Comparison of ENCODE assay signal across 8 cellular contexts in genomic region chr7:89002942-89003618, GRCh38.
DNase-seq lines count a peak whose midpoint lies in the region; ATAC-seq and TF ChIP-seq lines count a peak whose summit lies in the region.

No MANE protein-coding gene starts in this region.

- H3K4me1 ChIP-seq in heart right ventricle (peaks cover 0 to 8% (median 0%) of the 10 kb centered on the region in 9 donors), thoracic aorta (ENCODE audit: control insufficient read depth in 1 of 2, low read depth in 2 of 2) (peaks cover 0 to 3% of the 10 kb centered on the region in 2 donors), gastrocnemius medialis (no peaks in the 10 kb centered on the region)

- H3K9me3 ChIP-seq in heart right ventricle (no peaks in the 10 kb centered on the region), thoracic aorta (no peaks in the 10 kb centered on the region), gastrocnemius medialis (no peaks in the 10 kb centered on the region)

- peak overlapping the region; percentile 72 for H3K4me3 Mint-ChIP-seq in central memory CD8-positive, alpha-beta T cell

- H3K27me3 Mint-ChIP-seq in central memory CD8-positive, alpha-beta T cell: no peaks in the 10 kb centered on the region

- TF ChIP-seq POLR2A in gastrocnemius medialis (IDR thresholded peaks at IDR 0.05): no peak

- peaks cover 1% of the 10 kb centered on the region for H3K36me3 Mint-ChIP-seq in central memory CD8-positive, alpha-beta T cell (ENCODE audit: insufficient read depth)

- H3K4me3 ChIP-seq in heart right ventricle (peak overlapping the region in 7 of 10 donors; percentile 7 to 42 (median 35)), thoracic aorta (peak overlapping the region; percentile 53), gastrocnemius medialis (no peak overlapping the region)

- H3K9me3 Mint-ChIP-seq in central memory CD8-positive, alpha-beta T cell: peaks cover 2% of the 10 kb centered on the region

- peak overlapping the region; percentile 74 for H3K27ac Mint-ChIP-seq in central memory CD8-positive, alpha-beta T cell (ENCODE audit: low read depth)

- peaks cover 9% of the 10 kb centered on the region for H3K4me1 Mint-ChIP-seq in central memory CD8-positive, alpha-beta T cell

- intact Hi-C loops in heart right ventricle (cut with DNase I): no loop called here
- intact Hi-C loops in cardiac septum (cut with DNase I): no loop called here
- intact Hi-C loops in gastrocnemius medialis (cut with DNase I; ENCODE audit: low total_unique reads): no loop called here

- ATAC-seq in heart right ventricle (no peak), HG03135 (IDR thresholded peaks at IDR 0.05; ENCODE audit: unreplicated experiment) (peak; percentile 77), thoracic aorta (ENCODE audit: insufficient number of reproducible peaks, low FRiP score, low read depth) (no peak), gastrocnemius medialis (no peak)
- no peak for ATAC-seq in central memory CD8-positive, alpha-beta T cell (replicated peaks; ENCODE audit: extremely low read depth, poor library complexity, severe bottlenecking)

- DNase-seq in heart right ventricle (no peak), cardiac septum (ENCODE audit: low spot score) (no peak), thoracic aorta (ENCODE audit: low spot score) (no peak), SIG-M5 (lab: John Stamatoyannopoulos, UW) (no peak), NCI-H1436 treated with DMSO at 0.1 percent for 48 hours (lab: John Stamatoyannopoulos, UW) (no peak), gastrocnemius medialis (no peak)
- DNase-seq in central memory CD8-positive, alpha-beta T cell (ENCODE audit: low spot score in 2 of 2): no peak

- no peaks in the 10 kb centered on the region for H3K36me3 ChIP-seq in heart right ventricle
- no peaks in the 10 kb centered on the region for H3K36me3 ChIP-seq in thoracic aorta
- no peaks in the 10 kb centered on the region for H3K36me3 ChIP-seq in gastrocnemius medialis

- WGBS in heart right ventricle, 2 donors: 51 to 70% methylated on average over 2 of the region's 2 CpGs

- H3K27ac ChIP-seq in heart right ventricle: no peak overlapping the region
- H3K27ac ChIP-seq in thoracic aorta: no peak overlapping the region
- no peak overlapping the region for H3K27ac ChIP-seq in gastrocnemius medialis

- no peak for TF ChIP-seq CTCF in heart right ventricle (IDR thresholded peaks at IDR 0.05)
- TF ChIP-seq CTCF in thoracic aorta (IDR thresholded peaks at IDR 0.05): no peak
- no peak for TF ChIP-seq CTCF in gastrocnemius medialis (IDR thresholded peaks at IDR 0.05 in 4 of 5, conservative IDR thresholded peaks at IDR 0.05 in 1 of 5)

- in situ Hi-C loops in gastrocnemius medialis (cut with MboI; ENCODE audit: low sequenced_read_pairs in 4 of 4): no loop called here

- H3K27me3 ChIP-seq in heart right ventricle (no peaks in the 10 kb centered on the region), thoracic aorta (replicated peaks; ENCODE audit: insufficient read depth) (no peaks in the 10 kb centered on the region), gastrocnemius medialis (no peaks in the 10 kb centered on the region)

Comparison
In these comparisons a context has a peak if more than half of its experiments do, and no peak if none do; other contexts are left out.
1. H3K4me3 ChIP-seq: peak in heart right ventricle (7 of 10) and thoracic aorta (single experiment); none in gastrocnemius medialis (0 of 4).